ENCODE assay signal across 10 cellular contexts in genomic region chr6:6725834-6726194, GRCh38.
DNase-seq lines count a peak whose midpoint lies in the region; ATAC-seq and TF ChIP-seq lines count a peak whose summit lies in the region.
"Had no signal": no experiment of that assay in that cellular context is flagged by ENCODE, and none has a peak within 500 bp of the region (broad histone marks: within the 10 kb centered on the region; RNA-seq: fewer than 3 reads in every experiment).

No MANE protein-coding gene starts in this region.

- no peak overlapping the region for H3K4me2 ChIP-seq in H9 (ENCODE audit: insufficient read depth, insufficient read length, low read length)

- H2AFZ ChIP-seq in H9 (ENCODE audit: low read length) = no peak overlapping the region

- no peak for TF ChIP-seq POLR2A in spleen (IDR thresholded peaks at IDR 0.05)

- no peak overlapping the region for H2AK5ac ChIP-seq in H9 (ENCODE audit: insufficient read length, low read length)

- no peak overlapping the region for H2BK5ac ChIP-seq in H9 (ENCODE audit: insufficient read length, low read length)

- H3K4ac ChIP-seq in H9 (ENCODE audit: low read depth, low read length) = no peak overlapping the region

- H2BK15ac ChIP-seq in H9 (ENCODE audit: low read depth, low read length) = no peak overlapping the region

- no CpG with 5 or more reads among the region's 10 CpGs for WGBS in H9 (ENCODE audit: extremely low coverage, insufficient read length, low lambda C conversion rate)
- WGBS in spleen, 5 donors = 50 to 78% (median 61%) methylated on average over 10 of the region's 10 CpGs

- H4K8ac ChIP-seq in H9 (replicated peaks; ENCODE audit: insufficient read length, low read depth, low read length) = no peak overlapping the region

- H3K23ac ChIP-seq in H9 (ENCODE audit: insufficient read length, low read depth, low read length) = no peak overlapping the region

- CTCF ChIA-PET in RWPE1 (lab: Yijun Ruan, JAX) = interaction anchor here (0.6 to 0.8 kb wide), 2 partner anchors 16 to 104 kb away, joined by 3 to 6 read pairs; no protein-coding TSS in a partner anchor

- H3K79me1 ChIP-seq in H9 (ENCODE audit: insufficient read depth, low read depth, low read length, poor library complexity, severe bottlenecking) = no peaks in the 10 kb centered on the region

- H2BK20ac ChIP-seq in H9 (ENCODE audit: low read depth, low read length, poor library complexity, severe bottlenecking) = no peak overlapping the region

- no peaks in the 10 kb centered on the region for H3K9me3 ChIP-seq in H9 (ENCODE audit: control insufficient read depth, low read depth, low read length)
- no peaks in the 10 kb centered on the region for H3K9me3 ChIP-seq in iPS-15b (ENCODE audit: control insufficient read depth, insufficient read depth, low read length)
- no peaks in the 10 kb centered on the region for H3K9me3 ChIP-seq in spleen

- H3K4me3 ChIP-seq in iPS-15b (ENCODE audit: low read depth, low read length) (peak overlapping the region; percentile 52), spleen (no peak overlapping the region)

- no peak overlapping the region for H2BK12ac ChIP-seq in H9 (ENCODE audit: insufficient read length, low read depth, low read length)

- H4K5ac ChIP-seq in H9 (ENCODE audit: insufficient read length, low read depth, low read length) = no peak overlapping the region

- peaks cover 51 to 54% of the 10 kb centered on the region in 2 experiments for H3K4me1 Mint-ChIP-seq in H9

- H3K27me3 Mint-ChIP-seq in H9 (ENCODE audit: low read depth) = peaks cover 29% of the 10 kb centered on the region

- no peak overlapping the region for H3K27ac Mint-ChIP-seq in H9

- H3K27ac ChIP-seq in H9 (ENCODE audit: insufficient read length, low read depth, low read length) = no peak overlapping the region
- peak overlapping the region; percentile 65; the same call in 1 of the 2 replicates for H3K27ac ChIP-seq in RWPE1
- peak overlapping the region in 7 of 8 donors; percentile 10 to 90 (median 84) for H3K27ac ChIP-seq in spleen

- no peak overlapping the region for H3K18ac ChIP-seq in H9 (ENCODE audit: insufficient read length, low read depth, low read length)

- H4K91ac ChIP-seq in H9 (ENCODE audit: insufficient read length, low read depth, low read length) = no peak overlapping the region

- ATAC-seq in HG03135 (IDR thresholded peaks at IDR 0.05; ENCODE audit: unreplicated experiment) (no peak), GM21528 (IDR thresholded peaks at IDR 0.05; ENCODE audit: low FRiP score, unreplicated experiment) (no peak), GM21723 (IDR thresholded peaks at IDR 0.05; ENCODE audit: unreplicated experiment) (no peak)

- H3K4me1 ChIP-seq in H9 (ENCODE audit: insufficient read depth, low read length) = peaks cover 4% of the 10 kb centered on the region; the same call in 1 of the 2 replicates
- peaks cover 17% of the 10 kb centered on the region for H3K4me1 ChIP-seq in iPS-15b (ENCODE audit: control insufficient read depth, insufficient read depth, low read length)
- peaks cover 12 to 51% (median 25%) of the 10 kb centered on the region in 6 donors for H3K4me1 ChIP-seq in spleen

- POLR2A ChIA-PET in RWPE1 (lab: Yijun Ruan, JAX; ENCODE audit: low non-redundant PET) = no interaction called here

- H4K20me1 ChIP-seq in H9 (ENCODE audit: control insufficient read depth, insufficient read depth, insufficient read length) = no peaks in the 10 kb centered on the region

- no peak overlapping the region for H3K9ac ChIP-seq in H9 (ENCODE audit: extremely low read depth, insufficient read length, low read length)
- H3K9ac ChIP-seq in iPS-15b (ENCODE audit: low read depth, low read length) = no peak overlapping the region

- no peak overlapping the region for H3T11ph ChIP-seq in H9 (ENCODE audit: low read length)

- H3K9me3 Mint-ChIP-seq in H9 = no peaks in the 10 kb centered on the region

- intact Hi-C loops in spleen (cut with DNase I; ENCODE audit: low total_unique reads) = no loop called here

- H3K36me3 Mint-ChIP-seq in H9 (ENCODE audit: insufficient read depth in 1 of 3, low read depth in 3 of 3) = no peaks in the 10 kb centered on the region; a peak in 1 of 7 replicates

- H3K79me2 ChIP-seq in H9 (ENCODE audit: insufficient read depth, low read length) = no peaks in the 10 kb centered on the region

- TF ChIP-seq CTCF in H9 (conservative IDR thresholded peaks at IDR 0.05) (no peak), RWPE1 (conservative IDR thresholded peaks at IDR 0.05; ENCODE audit: low read depth) (no peak), spleen (IDR thresholded peaks at IDR 0.05 in 8 of 11, conservative IDR thresholded peaks at IDR 0.05 in 3 of 11) (no peak)

- H3K14ac ChIP-seq in H9 (ENCODE audit: insufficient read depth, low read length) = no peak overlapping the region

- H3K27me3 ChIP-seq in H9 (ENCODE audit: insufficient read depth, low read length) = no peaks in the 10 kb centered on the region
- H3K27me3 ChIP-seq in iPS-15b (ENCODE audit: control insufficient read depth, insufficient read depth, low read length) = peaks cover 5% of the 10 kb centered on the region
- peaks cover 0 to 4% (median 0%) of the 10 kb centered on the region in 7 donors for H3K27me3 ChIP-seq in spleen (replicated peaks in 1 of 7)

- H3K36me3 ChIP-seq in iPS-15b (ENCODE audit: control insufficient read depth, insufficient read depth, low read length) (no peaks in the 10 kb centered on the region), spleen (no peaks in the 10 kb centered on the region)

- H2BK120ac ChIP-seq in H9 (ENCODE audit: low read depth, low read length, poor library complexity, severe bottlenecking) = no peak overlapping the region

- peaks cover 5% of the 10 kb centered on the region for H3K23me2 ChIP-seq in H9 (ENCODE audit: insufficient read length, low read depth, low read length, poor library complexity, severe bottlenecking)

- no peak overlapping the region for H3K56ac ChIP-seq in H9 (ENCODE audit: insufficient read length, low read depth, low read length)

- peak overlapping the region; percentile 1 to 50; a peak in 3 of 5 replicates for H3K4me3 Mint-ChIP-seq in H9

- DNase-seq in H9 (no peak), RWPE1 (ENCODE audit: low spot score) (no peak), spleen (no peak), KG1 (lab: John Stamatoyannopoulos, UW) (no peak)
- DNase-seq: DMS153, NCI-H526 treated with DMSO at 0.1 percent for 48 hours had no signal
